ENCODE assay signal across 1 cellular context in genomic region chr11:30328676-30329075, GRCh38.
TF ChIP-seq lines count a peak whose summit lies in the region.

No MANE protein-coding gene starts in this region.

TF ChIP-seq in SK-N-SH treated with all-trans-retinoic acid at 6 μM for 48 hours, 23 proteins besides CTCF, POLR2A, EP300 and RAD21 (continued from another document):
- no peak for TF ChIP-seq ARNTL (CRISPR knock-in tag; IDR thresholded peaks at IDR 0.05; ENCODE audit: borderline replicate concordance, low read depth)
TF ChIP-seq in SK-N-SH treated with all-trans-retinoic acid at 6 μM for 48 hours: peak in this region for 0.
